2 cellular contexts compared by ENCODE assay signal in genomic region chr13:59743195-59743594, GRCh38.
TF ChIP-seq lines count a peak whose summit lies in the region.

No MANE protein-coding gene starts in this region.

TF ChIP-seq in GM23338, 12 proteins besides CTCF, POLR2A, EP300 and RAD21:
- TF ChIP-seq ETS1 (IDR thresholded peaks at IDR 0.05) = no peak
- TF ChIP-seq ZNF462 (CRISPR knock-in tag; IDR thresholded peaks at IDR 0.05) = no peak
- TF ChIP-seq STAT1 (IDR thresholded peaks at IDR 0.05; ENCODE audit: unreplicated experiment) = no peak
- no peak for TF ChIP-seq JUNB (IDR thresholded peaks at IDR 0.05; ENCODE audit: unreplicated experiment)
- TF ChIP-seq ZNF114 (CRISPR knock-in tag; IDR thresholded peaks at IDR 0.05) = no peak
- no peak for TF ChIP-seq CREB1 (CRISPR knock-in tag; IDR thresholded peaks at IDR 0.05; ENCODE audit: low read depth)
- TF ChIP-seq POLR2AphosphoS5 (IDR thresholded peaks at IDR 0.05; ENCODE audit: low read depth) = no peak
- TF ChIP-seq NANOG (IDR thresholded peaks at IDR 0.05; ENCODE audit: borderline replicate concordance) = no peak
- no peak for TF ChIP-seq EZH2phosphoT487 (IDR thresholded peaks at IDR 0.05; ENCODE audit: unreplicated experiment)
- TF ChIP-seq ZNF331 (CRISPR knock-in tag; IDR thresholded peaks at IDR 0.05; ENCODE audit: low read depth) = no peak
- no peak for TF ChIP-seq EZH2 (IDR thresholded peaks at IDR 0.05; ENCODE audit: low read depth, unreplicated experiment)
- TF ChIP-seq REST (IDR thresholded peaks at IDR 0.05; ENCODE audit: unreplicated experiment) = no peak

TF ChIP-seq in H1, 55 proteins besides CTCF, POLR2A, EP300 and RAD21 (continued from another document):
- TF ChIP-seq BCL11A (IDR thresholded peaks at IDR 0.05; ENCODE audit: low read depth in 2 of 2, low read length in 2 of 2) = no peak
- no peak for TF ChIP-seq EZH2 (IDR thresholded peaks at IDR 0.05; ENCODE audit: low read depth, low read length, severe bottlenecking)
- TF ChIP-seq RXRA (IDR thresholded peaks at IDR 0.05; ENCODE audit: insufficient read depth, low read depth, low read length) = no peak
- TF ChIP-seq CHD1 (IDR thresholded peaks at IDR 0.05; ENCODE audit: low read depth, low read length) = no peak
- no peak for TF ChIP-seq SRF (IDR thresholded peaks at IDR 0.05; ENCODE audit: low read depth, low read length)
- no peak for TF ChIP-seq EGR1 (IDR thresholded peaks at IDR 0.05; ENCODE audit: borderline replicate concordance, low read depth, low read length)
- no peak for TF ChIP-seq PHF8 (conservative IDR thresholded peaks at IDR 0.05; ENCODE audit: low read depth, low read length)
- no peak for TF ChIP-seq USF2 (IDR thresholded peaks at IDR 0.05; ENCODE audit: low read length)
- no peak for TF ChIP-seq MAFK (IDR thresholded peaks at IDR 0.05; ENCODE audit: low read depth, low read length)
- TF ChIP-seq ZNF274 (IDR thresholded peaks at IDR 0.05; ENCODE audit: borderline replicate concordance, extremely low read depth, low read length) = no peak
